8 cellular contexts compared by ENCODE assay signal in the genomic region with DNA sequence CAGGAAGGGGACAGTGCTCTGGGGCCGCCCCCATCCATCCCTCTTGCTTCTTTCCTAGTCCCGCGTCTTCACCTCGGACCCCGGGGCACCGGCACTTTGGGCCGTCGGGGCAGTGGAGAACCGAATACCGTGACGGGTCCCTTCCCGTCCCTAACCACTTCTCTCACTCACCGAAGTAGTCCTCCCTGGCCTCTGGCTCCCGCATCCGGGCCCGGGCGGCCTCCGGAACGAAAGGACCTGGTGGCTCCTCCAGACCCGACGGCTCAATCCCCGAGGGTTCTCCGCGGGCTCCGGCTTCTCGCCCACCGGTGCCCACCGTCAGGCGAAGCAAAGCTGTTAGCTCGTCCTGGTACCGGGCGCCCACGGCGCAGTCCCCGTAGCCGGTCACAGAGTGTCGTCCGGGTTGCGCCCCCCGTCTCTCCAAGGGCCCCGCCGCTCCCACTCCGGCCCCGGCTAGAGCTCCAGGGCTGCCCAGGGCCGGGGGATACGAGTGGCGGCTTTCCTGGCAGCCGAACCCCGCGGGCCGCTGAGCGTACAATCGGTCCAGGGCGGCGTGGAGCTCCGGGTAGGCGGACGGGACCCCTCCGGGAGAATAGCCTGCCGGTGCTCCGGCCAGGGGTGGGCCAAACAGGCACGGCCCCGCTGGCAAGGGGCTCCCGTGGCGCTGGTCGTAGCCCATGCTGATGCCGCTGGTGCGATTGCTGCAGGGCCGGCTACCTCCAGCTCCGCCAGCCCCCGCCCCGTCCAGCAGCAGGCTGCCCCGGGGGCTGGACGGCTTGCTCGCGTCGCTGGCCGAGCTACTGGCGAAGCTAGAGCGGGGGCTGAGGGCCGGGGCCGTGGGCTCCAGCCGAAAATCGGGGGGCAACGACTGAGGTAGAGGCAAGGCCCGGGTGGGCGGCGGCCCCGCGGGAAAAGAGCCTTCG. TPM values are rescaled to one million over a fixed set of nuclear protein-coding genes. Genes with fewer than 3 reads are reported as not detected.
DNase-seq lines count a peak whose midpoint lies in the region; ATAC-seq, FAIRE-seq and TF ChIP-seq lines count a peak whose summit lies in the region.

No MANE protein-coding gene starts in this region.

- no peaks in the 10 kb centered on the region for H3K9me3 ChIP-seq in esophagus squamous epithelium
- no peaks in the 10 kb centered on the region for H3K9me3 ChIP-seq in neural cell (ENCODE audit: low read length)

- H3K4me3 ChIP-seq in GM08714 (ENCODE audit: low read length), result peak overlapping the region; percentile 61; the same call in 1 of the 2 replicates
- H3K4me3 ChIP-seq in esophagus squamous epithelium, result peak overlapping the region; percentile 80 to 92 (median 86)
- H3K4me3 ChIP-seq in neural cell (ENCODE audit: low read length), result peak overlapping the region; percentile 75

- intact Hi-C loops in esophagus squamous epithelium (cut with DNase I), result no loop called here

- H2AFZ ChIP-seq in neural cell (ENCODE audit: low read depth, low read length), result no peak overlapping the region

- H3K9me2 ChIP-seq in neural cell (ENCODE audit: insufficient read depth, low read length), result no peaks in the 10 kb centered on the region

- no peak for TF ChIP-seq POLR2A in esophagus squamous epithelium (IDR thresholded peaks at IDR 0.05)

- H3K4me2 ChIP-seq in neural cell (ENCODE audit: low read length), result no peak overlapping the region

- DNase-seq in SW480 (ENCODE audit: low spot score) (peak; percentile 18), esophagus squamous epithelium (lab: John Stamatoyannopoulos, UW) (no peak), frontal cortex (ENCODE audit: low spot score in 2 of 2) (no peak), T1000 (lab: John Stamatoyannopoulos, UW) (no peak), nucleus accumbens (lab: John Stamatoyannopoulos, UW) (no peak)

- 1 to 3% methylated on average over 17 to 32 of the region's 91 CpGs for WGBS in esophagus squamous epithelium, 2 donors

- H3K4me1 ChIP-seq in esophagus squamous epithelium, result peaks cover 23 to 77% (median 27%) of the 10 kb centered on the region in 3 donors

- no peak for ATAC-seq in HG03342 (IDR thresholded peaks at IDR 0.05; ENCODE audit: unreplicated experiment)

- no peak for TF ChIP-seq EP300 in neural cell (conservative IDR thresholded peaks at IDR 0.05; ENCODE audit: poor library complexity, severe bottlenecking)

- H3K27ac ChIP-seq in esophagus squamous epithelium (peak overlapping the region; percentile 90 to 95 (median 94)), neural cell (ENCODE audit: low read length) (no peak overlapping the region)

- H3F3A ChIP-seq in neural cell (ENCODE audit: insufficient read depth, low read length, poor library complexity, severe bottlenecking), result no peaks in the 10 kb centered on the region

- no peak overlapping the region for H3K9ac ChIP-seq in neural cell (ENCODE audit: low read length)

- TF ChIP-seq CTCF in esophagus squamous epithelium (IDR thresholded peaks at IDR 0.05) (no peak), neural cell (IDR thresholded peaks at IDR 0.05; ENCODE audit: poor library complexity, severe bottlenecking) (no peak)

- H3K27me3 ChIP-seq in esophagus squamous epithelium (peaks cover 0 to 18% (median 0%) of the 10 kb centered on the region in 4 donors), neural cell (ENCODE audit: insufficient read depth, low read depth, low read length) (peaks cover 32% of the 10 kb centered on the region)

- H3K79me2 ChIP-seq in neural cell (replicated peaks; ENCODE audit: insufficient read depth, low read length), result peaks cover 29% of the 10 kb centered on the region

- no peak for TF ChIP-seq RAD21 in neural cell (conservative IDR thresholded peaks at IDR 0.05)

- no peaks in the 10 kb centered on the region for H4K20me1 ChIP-seq in neural cell (ENCODE audit: insufficient read depth)

- H3K36me3 ChIP-seq in esophagus squamous epithelium (peaks cover 0 to 5% (median 0%) of the 10 kb centered on the region in 3 donors), neural cell (ENCODE audit: insufficient read depth, low read length) (no peaks in the 10 kb centered on the region)

- FAIRE-seq in frontal cortex (lab: Jason Lieb, UNC), result no peak

TF ChIP-seq in neural cell, 6 proteins besides CTCF, POLR2A, EP300 and RAD21:
- TF ChIP-seq TAF1 (IDR thresholded peaks at IDR 0.05; ENCODE audit: low read depth) (no peak), POLR2AphosphoS5 (IDR thresholded peaks at IDR 0.05) (no peak), SMC3 (conservative IDR thresholded peaks at IDR 0.05; ENCODE audit: poor library complexity) (no peak)

RNA-seq across cellular contexts. Expression of gene AJUBA, which starts 1.0 kb away (rescaled TPM):
- 10 to 100 TPM; 31.3 to 44.3 (median 34.5) TPM for total RNA-seq in esophagus squamous epithelium
- 0.52 and 1.9 TPM in 2 replicates for polyA plus RNA-seq in neural cell
- 1.5 and 1.9 TPM in 2 replicates for polyA minus RNA-seq in neural cell
- total RNA-seq in frontal cortex, result 4.5 TPM

RNA-seq across cellular contexts. Expression of gene HAUS4, which starts 24.5 kb away (rescaled TPM):
- total RNA-seq in esophagus squamous epithelium (10 to 100 TPM; 27.6 to 44.3 (median 33.6) TPM), frontal cortex (23.2 TPM)
- polyA plus RNA-seq in neural cell, result 3.2 and 12.1 TPM in 2 replicates
- 4.6 and 7.3 TPM in 2 replicates for polyA minus RNA-seq in neural cell

RNA-seq across cellular contexts. Expression of gene C14orf93, which starts 28.6 kb away (rescaled TPM):
- total RNA-seq in esophagus squamous epithelium (10 to 100 TPM in 2 of 4 donors, 1 to 10 TPM in 2; 3.4 to 12.7 (median 8.8) TPM), frontal cortex (4.5 TPM)
- polyA plus RNA-seq in neural cell, result 4.7 and 7.1 TPM in 2 replicates
- 3.9 and 4.1 TPM in 2 replicates for polyA minus RNA-seq in neural cell

RNA-seq across cellular contexts. Expression of gene PRMT5, which starts 52.2 kb away (rescaled TPM):
- total RNA-seq in esophagus squamous epithelium (10 to 100 TPM; 36.5 to 75.0 (median 66.1) TPM), frontal cortex (61.1 TPM)
- 102 and 114 TPM in 2 replicates for polyA plus RNA-seq in neural cell
- 83.9 and 97.9 TPM in 2 replicates for polyA minus RNA-seq in neural cell

RNA-seq across cellular contexts. Expression of gene PSMB5, which starts 53.3 kb away (rescaled TPM):
- total RNA-seq in esophagus squamous epithelium (100 to 1,000 TPM; 140 to 185 (median 153) TPM), frontal cortex (194 TPM)
- 147 and 168 TPM in 2 replicates for polyA plus RNA-seq in neural cell
- polyA minus RNA-seq in neural cell, result 118 and 123 TPM in 2 replicates
